19 cellular contexts compared by ENCODE assay signal in genomic region chr11:97079244-97079643, GRCh38.
DNase-seq lines count a peak whose midpoint lies in the region; ATAC-seq, FAIRE-seq and TF ChIP-seq lines count a peak whose summit lies in the region.
"Had no signal": no experiment of that assay in that cellular context is flagged by ENCODE, and none has a peak within 500 bp of the region (broad histone marks: within the 10 kb centered on the region; RNA-seq: fewer than 3 reads in every experiment).

No MANE protein-coding gene starts in this region.

- H3K4me1 ChIP-seq in stomach = no peaks in the 10 kb centered on the region
- H3K4me1 ChIP-seq: A549 had no signal

- TF ChIP-seq EP300 in stomach (IDR thresholded peaks at IDR 0.05) = no peak

- H3K9me3 ChIP-seq in stomach = peaks cover 2 to 14% (median 9%) of the 10 kb centered on the region in 4 donors
- H3K9me3 ChIP-seq: A549 had no signal

- DNase-seq in NCI-H1417 (lab: John Stamatoyannopoulos, UW) (peak in 2 of 3 experiments; percentile 36 to 82), NCI-H1417 treated with DMSO at 0.1 percent for 48 hours (lab: John Stamatoyannopoulos, UW) (no peak), GM13977 (ENCODE audit: low spot score) (peak; percentile 34), NCI-H69 (lab: John Stamatoyannopoulos, UW) (peak; percentile 75), stomach (no peak), D721Med (ENCODE audit: insufficient read length, low spot score) (no peak)
- DNase-seq: AML-193; CD4-positive, alpha-beta T cell; DMS79 treated with DMSO at 0.1 percent for 48 hours; GF-D8; GOT3; H7; KBM-7 had no signal

- TF ChIP-seq POLR2A in stomach (IDR thresholded peaks at IDR 0.05) = no peak

- no peak for ATAC-seq in HG03378 (IDR thresholded peaks at IDR 0.05; ENCODE audit: unreplicated experiment)
- ATAC-seq: A549, HepG2 had no signal

- intact Hi-C loops in stomach (cut with DNase I; ENCODE audit: low total_unique reads) = no loop called here

- in situ Hi-C loops in GM13977 (cut with MboI; ENCODE audit: low pct_unique_long_range_greater_than_20kb, low sequenced_read_pairs, unreplicated experiment) = no loop called here

- H3K4me3 ChIP-seq in stomach = no peak overlapping the region
- H3K4me3 ChIP-seq: A549 had no signal

- FAIRE-seq in D721Med (lab: Jason Lieb, UNC) = no peak
- FAIRE-seq: A549, GM18507, HepG2 had no signal

- H3K27ac ChIP-seq in stomach = no peak overlapping the region
- H3K27ac ChIP-seq: 22Rv1, A549, C4-2B had no signal

- H3K36me3 ChIP-seq in stomach = no peaks in the 10 kb centered on the region

- no peaks in the 10 kb centered on the region for H3K27me3 ChIP-seq in stomach

- no peak for TF ChIP-seq CTCF in GM13977 (IDR thresholded peaks at IDR 0.05; ENCODE audit: extremely low read depth, insufficient read depth, missing control alignments)
- no peak for TF ChIP-seq CTCF in stomach (IDR thresholded peaks at IDR 0.05)
- no peak for TF ChIP-seq CTCF in D721Med (IDR thresholded peaks at IDR 0.05; ENCODE audit: insufficient read depth, missing control alignments)

Comparison
In these comparisons a context has a peak if more than half of its experiments do, and no peak if none do; other contexts are left out.
1. DNase-seq: peak in NCI-H1417 (2 of 3), GM13977 (single experiment) and NCI-H69 (single experiment); none in NCI-H1417 treated with DMSO at 0.1 percent for 48 hours (single experiment), stomach (single experiment) and D721Med (single experiment).